ENCODE assay signal across 8 cellular contexts in the genomic region with DNA sequence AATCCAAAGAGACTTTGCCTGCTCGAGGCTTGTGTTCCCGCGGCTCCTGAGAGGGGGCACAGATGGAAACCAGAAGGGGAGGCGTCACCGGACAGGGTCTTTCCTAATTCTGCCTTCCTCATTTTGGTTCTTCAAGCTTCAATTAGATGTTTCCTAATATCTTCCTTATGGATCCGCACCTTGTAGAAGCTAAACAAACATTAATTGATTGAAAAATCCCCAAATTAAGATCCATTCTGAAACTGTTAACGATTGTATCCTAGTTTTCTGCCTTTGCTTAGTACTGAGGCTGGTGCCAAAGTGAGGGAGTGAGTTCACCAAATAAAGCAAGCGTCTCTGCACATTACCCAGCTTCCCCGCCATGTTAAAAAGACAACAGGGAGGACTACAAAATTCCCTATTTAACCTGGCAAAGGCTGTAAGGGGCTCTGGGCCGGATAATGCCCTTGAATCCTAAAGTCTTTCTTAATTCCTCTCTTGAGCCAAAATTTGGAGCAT.
A peak's percentile ranks its signal among the peaks of the same experiment; 100 is the strongest.
DNase-seq lines count a peak whose midpoint lies in the region; ATAC-seq and TF ChIP-seq lines count a peak whose summit lies in the region.

No MANE protein-coding gene starts in this region.

- H3K27me3 Mint-ChIP-seq in activated naive CD8-positive, alpha-beta T cell treated with anti-CD3 and anti-CD28 coated beads, Interleukin-2, amount 50 U/mL, for 24 hours: peaks cover 56% of the 10 kb centered on the region

- H2AK5ac ChIP-seq in mesendoderm (ENCODE audit: low read length): no peak overlapping the region

- H2BK5ac ChIP-seq in mesendoderm (ENCODE audit: low read length): no peak overlapping the region

- POLR2A ChIA-PET in HEK293 (lab: Yijun Ruan, JAX): interaction anchor here (1.3 to 2.7 kb wide), 4 partner anchors 14 to 62 kb away, joined by 3 to 12 read pairs (median 8); a partner anchor contains a TSS

- no peaks in the 10 kb centered on the region for H3K36me3 ChIP-seq in HEK293 (ENCODE audit: control insufficient read depth in 2 of 2, insufficient read depth in 1 of 2, low read length in 2 of 2)
- no peaks in the 10 kb centered on the region for H3K36me3 ChIP-seq in mesendoderm (ENCODE audit: control insufficient read depth, insufficient read depth, low read length)

- H3K27ac ChIP-seq in HEK293 (ENCODE audit: extremely low read depth, low read depth, low read length) (peak overlapping the region; percentile 72), mesendoderm (ENCODE audit: low read depth, low read length) (no peak overlapping the region)

- H3K4ac ChIP-seq in mesendoderm (ENCODE audit: low read depth, low read length): no peak overlapping the region

- peak overlapping the region; percentile 89 for H3K56ac ChIP-seq in mesendoderm (ENCODE audit: low read length)

- H3K4me1 Mint-ChIP-seq in activated naive CD8-positive, alpha-beta T cell treated with anti-CD3 and anti-CD28 coated beads, Interleukin-2, amount 50 U/mL, for 24 hours: peaks cover 12% of the 10 kb centered on the region

- peaks cover 21% of the 10 kb centered on the region for H3K4me1 ChIP-seq in HEK293 (ENCODE audit: control insufficient read depth, insufficient read depth, low read length)
- H3K4me1 ChIP-seq in mesendoderm (ENCODE audit: control insufficient read depth, low read depth, low read length): no peaks in the 10 kb centered on the region

- H3K18ac ChIP-seq in mesendoderm (ENCODE audit: low read length): no peak overlapping the region

- H3K4me3 Mint-ChIP-seq in activated naive CD8-positive, alpha-beta T cell treated with anti-CD3 and anti-CD28 coated beads, Interleukin-2, amount 50 U/mL, for 24 hours: peak overlapping the region; percentile 87

- no peak overlapping the region for H3K23ac ChIP-seq in mesendoderm (ENCODE audit: low read length)

- no peak overlapping the region for H2BK120ac ChIP-seq in mesendoderm (ENCODE audit: low read depth, low read length)

- CTCF ChIA-PET in HEK293 (lab: Yijun Ruan, JAX): interaction anchor here (0.6 to 1.5 kb wide), 6 partner anchors 14 to 63 kb away, joined by 3 to 6 read pairs (median 4); no protein-coding TSS in a partner anchor

- H3K27me3 ChIP-seq in mesendoderm (ENCODE audit: insufficient read depth, low read length, poor library complexity): no peaks in the 10 kb centered on the region

- H3K9me3 ChIP-seq in HEK293 (ENCODE audit: control insufficient read depth, insufficient read depth, low read depth, low read length): no peaks in the 10 kb centered on the region

- TF ChIP-seq CTCF in HEK293 (tag by site-specific recombination; IDR thresholded peaks at IDR 0.05): no peak

- no peaks in the 10 kb centered on the region for H3K9me3 Mint-ChIP-seq in activated naive CD8-positive, alpha-beta T cell treated with anti-CD3 and anti-CD28 coated beads, Interleukin-2, amount 50 U/mL, for 24 hours

- H3K79me1 ChIP-seq in mesendoderm (ENCODE audit: low read length): no peaks in the 10 kb centered on the region

- no peaks in the 10 kb centered on the region for H3K79me2 ChIP-seq in mesendoderm (ENCODE audit: control insufficient read depth, insufficient read depth, low read length)

- ATAC-seq in activated naive CD8-positive, alpha-beta T cell treated with anti-CD3 and anti-CD28 coated beads, Interleukin-2, amount 50 U/mL, for 24 hours: no peak
- no peak for ATAC-seq in HG02763 (IDR thresholded peaks at IDR 0.05; ENCODE audit: unreplicated experiment)

- WGBS in mesendoderm (ENCODE audit: extremely low coverage, insufficient coverage, low lambda C conversion rate): no CpG with 5 or more reads among the region's 10 CpGs

- no peak overlapping the region for H3K27ac Mint-ChIP-seq in activated naive CD8-positive, alpha-beta T cell treated with anti-CD3 and anti-CD28 coated beads, Interleukin-2, amount 50 U/mL, for 24 hours

- H4K5ac ChIP-seq in mesendoderm (ENCODE audit: low read length): no peak overlapping the region

- H3K4me3 ChIP-seq in HEK293 (ENCODE audit: low read depth, low read length) (peak overlapping the region; percentile 58), mesendoderm (ENCODE audit: low read length) (peak overlapping the region; percentile 93)

- no peak overlapping the region for H2BK15ac ChIP-seq in mesendoderm (replicated peaks; ENCODE audit: low read depth)

- peak overlapping the region; percentile 66 for H3K4me2 ChIP-seq in mesendoderm (ENCODE audit: low read length)

- H3K9ac ChIP-seq in mesendoderm (ENCODE audit: low read length): peak overlapping the region; percentile 80

- H4K8ac ChIP-seq in mesendoderm (ENCODE audit: low read depth, low read length): no peak overlapping the region

- peak; percentile 25 for DNase-seq in AG08395 (ENCODE audit: low spot score)
- DNase-seq in activated naive CD8-positive, alpha-beta T cell treated with anti-CD3 and anti-CD28 coated beads, Interleukin-2, amount 50 U/mL, for 24 hours: no peak
- DNase-seq in mesendoderm: no peak
- DNase-seq in mesenteric fat pad (ENCODE audit: low spot score): no peak
- DNase-seq in HK-2 (ENCODE audit: unreplicated experiment): no peak
- no peak for DNase-seq in KG1 (lab: John Stamatoyannopoulos, UW)

- no peaks in the 10 kb centered on the region for H3K36me3 Mint-ChIP-seq in activated naive CD8-positive, alpha-beta T cell treated with anti-CD3 and anti-CD28 coated beads, Interleukin-2, amount 50 U/mL, for 24 hours (ENCODE audit: low read depth)

TF ChIP-seq in HEK293, 187 proteins besides CTCF, POLR2A, EP300 and RAD21 (continues in another document):
- no peak for TF ChIP-seq ZNF416 (tag by site-specific recombination; IDR thresholded peaks at IDR 0.05)
- TF ChIP-seq ZSCAN18 (tag by site-specific recombination; IDR thresholded peaks at IDR 0.05): no peak
- TF ChIP-seq ZNF398 (tag by site-specific recombination; IDR thresholded peaks at IDR 0.05): peak; percentile 35; the same call in 1 of the 2 replicates
- TF ChIP-seq PRDM1 (tag by site-specific recombination; IDR thresholded peaks at IDR 0.05): no peak
- TF ChIP-seq ZNF138 (tag by site-specific recombination; IDR thresholded peaks at IDR 0.05; ENCODE audit: borderline replicate concordance): no peak
- no peak for TF ChIP-seq ZBTB7A (tag by site-specific recombination; IDR thresholded peaks at IDR 0.05; ENCODE audit: low read depth)
- TF ChIP-seq ZNF645 (tag by site-specific recombination; IDR thresholded peaks at IDR 0.05): no peak
- TF ChIP-seq ZSCAN16 (tag by site-specific recombination; IDR thresholded peaks at IDR 0.05): no peak
- TF ChIP-seq HOXD13 (CRISPR knock-in tag; IDR thresholded peaks at IDR 0.05; ENCODE audit: borderline replicate concordance): peak; percentile 9; the same call in 1 of the 2 replicates
- TF ChIP-seq ZNF791 (tag by site-specific recombination; IDR thresholded peaks at IDR 0.05): no peak
- no peak for TF ChIP-seq ZNF747 (tag by site-specific recombination; IDR thresholded peaks at IDR 0.05)
- no peak for TF ChIP-seq ZNF391 (tag by site-specific recombination; IDR thresholded peaks at IDR 0.05; ENCODE audit: borderline replicate concordance, low read depth)
- TF ChIP-seq ZBTB20 (tag by site-specific recombination; IDR thresholded peaks at IDR 0.05): peak; percentile 30; the same call in 1 of the 2 replicates
- no peak for TF ChIP-seq TRIM28 (IDR thresholded peaks at IDR 0.05; ENCODE audit: borderline replicate concordance, low read length)
- no peak for TF ChIP-seq FEZF1 (tag by site-specific recombination; IDR thresholded peaks at IDR 0.05)
- TF ChIP-seq ZNF140 (tag by site-specific recombination; IDR thresholded peaks at IDR 0.05): no peak
